In genomic region chr14:20988717-20989116, GRCh38 we compare ENCODE assay signal across 9 cellular contexts. TPM values are rescaled to one million over a fixed set of nuclear protein-coding genes. Genes with fewer than 3 reads are reported as not detected.
A peak's percentile ranks its signal among the peaks of the same experiment; 100 is the strongest.
DNase-seq lines count a peak whose midpoint lies in the region; ATAC-seq and TF ChIP-seq lines count a peak whose summit lies in the region.
"Had no signal": no experiment of that assay in that cellular context is flagged by ENCODE, and none has a peak within 500 bp of the region (broad histone marks: within the 10 kb centered on the region; RNA-seq: fewer than 3 reads in every experiment).

No MANE protein-coding gene starts in this region.

- peak overlapping the region; percentile 58 for H3K27ac Mint-ChIP-seq in stimulated activated naive CD8-positive, alpha-beta T cell treated with anti-CD3 and anti-CD28 coated beads, Interleukin-15, Interleukin-2, amounts not matched to agents 100 ng/mL and 50 ng/mL, for 24 hours
- H3K27ac Mint-ChIP-seq in memory B cell, result no peak overlapping the region

- H3K36me3 ChIP-seq in adrenal gland (replicated peaks in 1 of 2), result peaks cover 0 to 22% of the 10 kb centered on the region in 2 donors

- no peak for ATAC-seq in stimulated activated naive CD8-positive, alpha-beta T cell treated with anti-CD3 and anti-CD28 coated beads, Interleukin-15, Interleukin-2, amounts not matched to agents 100 U/mL and 50 U/mL, for 24 hours
- no peak for ATAC-seq in memory B cell (ENCODE audit: low read depth)
- no peak for ATAC-seq in GM18519 (IDR thresholded peaks at IDR 0.05; ENCODE audit: low FRiP score, unreplicated experiment)
- ATAC-seq in HG03045 (IDR thresholded peaks at IDR 0.05; ENCODE audit: unreplicated experiment), result no peak
- ATAC-seq in GM21381 (IDR thresholded peaks at IDR 0.05; ENCODE audit: unreplicated experiment), result no peak

- TF ChIP-seq POLR2A in adrenal gland (IDR thresholded peaks at IDR 0.05), result no peak

- no peaks in the 10 kb centered on the region for H3K9me3 ChIP-seq in adrenal gland (replicated peaks in 1 of 3)

- DNase-seq in stimulated activated naive CD8-positive, alpha-beta T cell treated with anti-CD3 and anti-CD28 coated beads, Interleukin-15, Interleukin-2, amounts not matched to agents 100 U/mL and 50 U/mL, for 24 hours, result no peak
- DNase-seq in adrenal gland, result no peak
- no peak for DNase-seq in memory B cell (ENCODE audit: low spot score in 2 of 2)
- no peak for DNase-seq in NCI-H1694 treated with DMSO at 0.1 percent for 48 hours (lab: John Stamatoyannopoulos, UW)

- no peaks in the 10 kb centered on the region for H3K27me3 ChIP-seq in adrenal gland

- 78 to 95% (median 91%) methylated on average over 9 to 10 of the region's 10 CpGs for WGBS in adrenal gland, 4 donors

- no peak for TF ChIP-seq CTCF in adrenal gland (IDR thresholded peaks at IDR 0.05)

- no peaks in the 10 kb centered on the region for H3K9me3 Mint-ChIP-seq in stimulated activated naive CD8-positive, alpha-beta T cell treated with anti-CD3 and anti-CD28 coated beads, Interleukin-15, Interleukin-2, amounts not matched to agents 100 ng/mL and 50 ng/mL, for 24 hours
- no peaks in the 10 kb centered on the region for H3K9me3 Mint-ChIP-seq in memory B cell

- H3K4me3 Mint-ChIP-seq in stimulated activated naive CD8-positive, alpha-beta T cell treated with anti-CD3 and anti-CD28 coated beads, Interleukin-15, Interleukin-2, amounts not matched to agents 100 ng/mL and 50 ng/mL, for 24 hours, result peak overlapping the region; percentile 88
- H3K4me3 Mint-ChIP-seq in memory B cell, result peak overlapping the region; percentile 49

- H3K27ac ChIP-seq in adrenal gland, result peak overlapping the region in 4 of 5 donors; percentile 48 to 90 (median 86)

- peaks cover 34% of the 10 kb centered on the region for H3K4me1 Mint-ChIP-seq in stimulated activated naive CD8-positive, alpha-beta T cell treated with anti-CD3 and anti-CD28 coated beads, Interleukin-15, Interleukin-2, amounts not matched to agents 100 ng/mL and 50 ng/mL, for 24 hours (ENCODE audit: low read depth)
- peaks cover 10% of the 10 kb centered on the region for H3K4me1 Mint-ChIP-seq in memory B cell

- H3K4me3 ChIP-seq in adrenal gland, result no peak overlapping the region

- H3K36me3 Mint-ChIP-seq in stimulated activated naive CD8-positive, alpha-beta T cell treated with anti-CD3 and anti-CD28 coated beads, Interleukin-15, Interleukin-2, amounts not matched to agents 100 ng/mL and 50 ng/mL, for 24 hours (ENCODE audit: low read depth), result peaks cover 25% of the 10 kb centered on the region
- peaks cover 8% of the 10 kb centered on the region for H3K36me3 Mint-ChIP-seq in memory B cell

- H3K4me1 ChIP-seq in adrenal gland (replicated peaks in 1 of 2), result peaks cover 22 to 39% of the 10 kb centered on the region in 2 donors

- no peaks in the 10 kb centered on the region for H3K27me3 Mint-ChIP-seq in stimulated activated naive CD8-positive, alpha-beta T cell treated with anti-CD3 and anti-CD28 coated beads, Interleukin-15, Interleukin-2, amounts not matched to agents 100 ng/mL and 50 ng/mL, for 24 hours
- no peaks in the 10 kb centered on the region for H3K27me3 Mint-ChIP-seq in memory B cell

- intact Hi-C loops in adrenal gland (cut with DNase I), result no loop called here

RNA-seq across cellular contexts. Expression of gene METTL17, which starts 1.1 kb away (rescaled TPM):
- 100 to 1,000 TPM in 3 of 8 donors, 10 to 100 TPM in 5; 66.2 to 231 (median 90.5) TPM for total RNA-seq in adrenal gland
- polyA plus RNA-seq in adrenal gland, result 100 to 1,000 TPM in 2 of 3 donors, 10 to 100 TPM in 1; 86.9 to 202 (median 176) TPM

RNA-seq across cellular contexts. Expression of gene SLC39A2, which starts 10.4 kb away (rescaled TPM):
- under 1 TPM in 1 of 8 donors, not detected in 7; 0.29 TPM for total RNA-seq in adrenal gland
- polyA plus RNA-seq in adrenal gland, result under 1 TPM in 1 of 3 donors, not detected in 2; 0.24 TPM
- total RNA-seq: dermis microvascular lymphatic vessel endothelial cell had no signal

RNA-seq across cellular contexts. Expression of gene RNASE2, which starts 33.4 kb away (rescaled TPM):
- 10 to 100 TPM in 3 of 8 donors, 1 to 10 TPM in 4, not detected in 1; 3.1 to 16.8 (median 6.5) TPM for total RNA-seq in adrenal gland
- polyA plus RNA-seq in adrenal gland, result 10 to 100 TPM in 2 of 3 donors, 1 to 10 TPM in 1; 4.0 to 16.4 (median 12.9) TPM
- total RNA-seq: dermis microvascular lymphatic vessel endothelial cell had no signal

RNA-seq across cellular contexts. Expression of gene NDRG2, which starts 36.1 kb away (rescaled TPM):
- 1,000 to 10,000 TPM in 1 of 8 donors, 100 to 1,000 TPM in 7; 401 to 1,323 (median 686) TPM for total RNA-seq in adrenal gland
- 100 to 1,000 TPM; 399 to 639 (median 619) TPM for polyA plus RNA-seq in adrenal gland

RNA-seq across cellular contexts. Expression of gene TPPP2, which starts 41.3 kb away (rescaled TPM):
- total RNA-seq in adrenal gland, result 1 to 10 TPM in 2 of 8 donors, under 1 TPM in 1, not detected in 5; 0.31 to 1.1 (median 1.0) TPM
- under 1 TPM in 2 of 3 donors, not detected in 1; 0.44 to 0.80 TPM for polyA plus RNA-seq in adrenal gland
- total RNA-seq: dermis microvascular lymphatic vessel endothelial cell had no signal
